1 cellular context compared by ENCODE assay signal in genomic region chr1:86775395-86775794, GRCh38.
TF ChIP-seq lines count a peak whose summit lies in the region.

No MANE protein-coding gene starts in this region.

TF ChIP-seq in GM23338, 12 proteins besides CTCF, POLR2A, EP300 and RAD21 (continued from another document):
- no peak for TF ChIP-seq REST (IDR thresholded peaks at IDR 0.05; ENCODE audit: unreplicated experiment)
